Comparison of ENCODE assay signal across 1 cellular context in genomic region chr13:46040763-46041162, GRCh38.
TF ChIP-seq lines count a peak whose summit lies in the region.

No MANE protein-coding gene starts in this region.

TF ChIP-seq in GM12878, 131 proteins besides CTCF, POLR2A, EP300 and RAD21 (continued from another document):
- TF ChIP-seq E2F8 (IDR thresholded peaks at IDR 0.05; ENCODE audit: low read depth, partially characterized antibody), result no peak
- TF ChIP-seq HDAC2 (IDR thresholded peaks at IDR 0.05), result no peak
- TF ChIP-seq BMI1 (IDR thresholded peaks at IDR 0.05; ENCODE audit: borderline replicate concordance), result 0 out of 2 replicates have a peak, but pooled peaks have one; percentile 10
- TF ChIP-seq ZBTB33 (IDR thresholded peaks at IDR 0.05), result no peak
- 0 out of 2 replicates have a peak, but pooled peaks have one; percentile 47 for TF ChIP-seq SMARCA5 (IDR thresholded peaks at IDR 0.05)
- TF ChIP-seq NR2F1 (conservative IDR thresholded peaks at IDR 0.05), result no peak; the same call in 1 of the 2 replicates
- peak; percentile 40 for TF ChIP-seq ATF7 (IDR thresholded peaks at IDR 0.05; ENCODE audit: low read depth)
- TF ChIP-seq NKRF (conservative IDR thresholded peaks at IDR 0.05), result no peak
- TF ChIP-seq ZNF274 (IDR thresholded peaks at IDR 0.05; ENCODE audit: insufficient read depth, insufficient read length), result no peak
- no peak for TF ChIP-seq RELA (IDR thresholded peaks at IDR 0.05; ENCODE audit: borderline replicate concordance, partially characterized antibody)
- no peak for TF ChIP-seq BHLHE40 (IDR thresholded peaks at IDR 0.05; ENCODE audit: borderline replicate concordance in 1 of 2, low read depth in 2 of 2, low read length in 1 of 2)
